10 cellular contexts compared by ENCODE assay signal in the genomic region with DNA sequence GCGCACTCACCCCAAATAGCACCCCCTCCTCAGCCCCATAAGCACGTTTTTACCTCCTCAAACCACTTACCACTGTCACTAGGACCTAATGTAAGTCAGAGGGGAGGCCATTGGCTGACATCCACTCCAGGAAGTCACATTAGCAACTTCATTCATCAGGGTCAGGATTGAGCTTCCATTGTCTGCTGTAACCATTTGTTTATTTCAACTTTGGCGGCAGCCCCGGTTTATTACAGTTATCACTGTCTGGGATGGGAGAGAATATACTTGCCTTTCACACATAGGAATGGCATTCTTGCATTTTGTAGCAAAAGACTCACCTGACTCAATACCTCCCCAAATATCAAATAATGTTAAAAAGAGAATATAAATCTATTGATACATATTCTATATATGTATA.
"Had no signal": no experiment of that assay in that cellular context is flagged by ENCODE, and none has a peak within 500 bp of the region (broad histone marks: within the 10 kb centered on the region; RNA-seq: fewer than 3 reads in every experiment).

No MANE protein-coding gene starts in this region.

- H3K4me3 ChIP-seq: neural progenitor cell, pancreas, uterus had no signal

- H3K27ac ChIP-seq: neural progenitor cell, pancreas, uterus had no signal

- H2AFZ ChIP-seq: neural progenitor cell had no signal

- FAIRE-seq: endometrium, pancreas had no signal

- H3K36me3 ChIP-seq: neural progenitor cell, pancreas, uterus had no signal

- H3K9me3 ChIP-seq: pancreas, uterus had no signal

- ATAC-seq: activated CD4-positive, CD25-positive, alpha-beta regulatory T cell treated with anti-CD3 and anti-CD28 coated beads, Interleukin-2, amount 50 U/mL, for 24 hours; pancreas; stimulated activated naive CD8-positive, alpha-beta T cell treated with anti-CD3 and anti-CD28 coated beads, Interleukin-15, amount 100 ng/mL, for 72 hours had no signal

- H3K4me2 ChIP-seq: neural progenitor cell had no signal

- H3K27me3 ChIP-seq: neural progenitor cell, pancreas, uterus had no signal

- H3K9ac ChIP-seq: neural progenitor cell had no signal

- DNase-seq: activated naive CD4-positive, alpha-beta T cell treated with anti-CD3 and anti-CD28 coated beads, Interleukin-2, amount 10 ng/mL, durations not matched to agents 7 days and 5 days; central memory CD4-positive, alpha-beta T cell; kidney glomerular epithelial cell; pancreas; stimulated activated CD4-positive, alpha-beta T cell treated with anti-CD3 and anti-CD28 coated beads, Interleukin-4, amount 100 ng/mL, for 4 hours; stimulated activated naive CD8-positive, alpha-beta T cell treated with anti-CD3 and anti-CD28 coated beads, Interleukin-15, amount 100 ng/mL, for 72 hours; uterus had no signal

- H3K4me1 ChIP-seq: pancreas, uterus had no signal
